1 cellular context compared by ENCODE assay signal in the genomic region with DNA sequence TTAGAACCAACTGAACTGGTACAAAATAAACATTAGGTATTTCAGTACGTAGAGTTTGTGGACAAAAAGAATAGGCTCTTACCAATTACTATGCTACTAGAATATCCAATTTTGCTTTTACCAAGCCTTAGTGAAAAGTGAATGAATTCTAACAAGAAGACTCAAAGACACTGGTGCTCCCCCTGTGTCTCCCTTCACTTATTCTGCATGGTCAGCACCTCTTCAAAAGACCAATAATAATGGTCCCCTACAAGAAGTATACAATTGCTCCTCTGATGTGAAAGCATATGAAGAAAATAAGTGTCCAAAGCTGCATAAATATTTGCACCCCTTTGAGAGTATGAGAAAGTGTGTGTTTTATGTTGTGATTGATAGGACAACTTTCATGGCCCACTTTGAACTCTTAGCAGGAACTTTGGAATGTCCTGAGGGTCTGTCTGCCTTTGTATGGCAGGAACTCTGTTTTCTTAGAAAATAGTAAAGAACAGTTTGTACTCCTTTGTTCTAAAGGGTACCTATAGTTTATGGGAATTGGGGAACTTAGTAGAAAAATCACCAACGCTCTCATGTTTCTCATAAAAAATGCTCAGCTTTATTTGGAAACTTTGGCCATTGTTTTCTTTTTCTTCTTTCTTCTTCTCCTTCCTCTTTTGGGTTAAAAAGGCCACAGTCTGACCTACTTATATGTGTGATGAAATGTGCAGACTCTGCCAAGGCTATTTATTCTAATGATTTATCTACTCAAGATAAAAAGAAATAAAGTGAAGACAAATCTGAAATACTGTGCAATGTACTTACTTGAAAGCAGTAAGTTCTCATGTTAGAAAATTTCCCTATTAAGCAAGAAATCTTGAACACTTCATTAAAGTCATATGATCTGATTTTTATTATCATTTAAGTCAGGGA.
TF ChIP-seq lines count a peak whose summit lies in the region.

No MANE protein-coding gene starts in this region.

TF ChIP-seq in A549, 52 proteins besides CTCF, POLR2A, EP300 and RAD21 (continued from another document):
- TF ChIP-seq, protein P1, sequence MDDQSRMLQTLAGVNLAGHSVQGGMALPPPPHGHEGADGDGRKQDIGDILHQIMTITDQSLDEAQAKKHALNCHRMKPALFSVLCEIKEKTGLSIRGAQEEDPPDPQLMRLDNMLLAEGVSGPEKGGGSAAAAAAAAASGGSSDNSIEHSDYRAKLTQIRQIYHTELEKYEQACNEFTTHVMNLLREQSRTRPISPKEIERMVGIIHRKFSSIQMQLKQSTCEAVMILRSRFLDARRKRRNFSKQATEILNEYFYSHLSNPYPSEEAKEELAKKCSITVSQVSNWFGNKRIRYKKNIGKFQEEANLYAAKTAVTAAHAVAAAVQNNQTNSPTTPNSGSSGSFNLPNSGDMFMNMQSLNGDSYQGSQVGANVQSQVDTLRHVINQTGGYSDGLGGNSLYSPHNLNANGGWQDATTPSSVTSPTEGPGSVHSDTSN (IDR thresholded peaks at IDR 0.05): no peak
- no peak for TF ChIP-seq JUNB (IDR thresholded peaks at IDR 0.05)
- TF ChIP-seq NR3C1 (IDR thresholded peaks at IDR 0.05): no peak
- no peak for TF ChIP-seq SREBF2 (IDR thresholded peaks at IDR 0.05)
